ENCODE assay signal across 2 cellular contexts in the genomic region with DNA sequence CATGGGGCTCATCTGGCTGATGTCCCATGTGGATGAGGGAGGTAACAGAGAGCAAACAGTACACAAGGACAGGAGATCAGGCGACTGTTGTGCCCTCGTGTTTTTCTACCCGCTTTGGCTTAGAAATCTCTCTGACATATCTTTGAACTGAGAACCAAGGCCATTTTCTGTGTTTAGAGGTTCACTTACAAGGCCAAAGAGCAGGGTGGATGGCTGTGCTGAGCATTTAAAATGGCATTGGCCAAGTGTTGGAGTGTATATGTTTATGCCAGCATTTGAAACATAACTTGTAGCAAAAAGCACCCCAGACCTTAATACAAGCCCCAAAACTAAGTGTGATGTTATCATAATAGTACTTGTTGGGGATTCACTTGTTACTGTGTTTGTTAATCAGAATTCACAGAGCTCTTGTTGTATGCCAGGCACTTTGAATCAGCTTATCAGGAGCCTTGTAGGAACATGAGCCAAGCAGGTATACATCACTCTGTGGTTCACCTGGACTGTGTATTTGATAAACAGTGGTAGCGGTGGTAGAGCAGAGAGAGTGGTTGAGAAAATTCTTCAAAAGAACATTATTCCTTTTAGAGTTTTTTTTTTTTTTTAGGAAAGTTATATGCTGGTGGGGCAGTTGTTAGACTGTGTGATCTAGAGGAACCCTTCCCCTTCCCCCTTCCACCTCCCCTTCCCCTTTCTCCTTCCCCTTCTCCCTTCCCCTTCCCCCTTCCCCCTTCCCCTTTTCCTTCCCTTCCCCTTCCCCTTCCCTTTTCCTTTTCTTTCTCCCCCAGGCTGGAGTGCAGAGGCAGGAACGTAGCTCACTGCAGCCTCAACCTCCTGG.
A peak's percentile ranks its signal among the peaks of the same experiment; 100 is the strongest.
TF ChIP-seq lines count a peak whose summit lies in the region.

No MANE protein-coding gene starts in this region.

TF ChIP-seq in GM12891, 5 proteins besides CTCF, POLR2A, EP300 and RAD21:
- TF ChIP-seq POLR2AphosphoS5 (IDR thresholded peaks at IDR 0.05; ENCODE audit: low read depth, low read length): no peak
- no peak for TF ChIP-seq SPI1 (IDR thresholded peaks at IDR 0.05; ENCODE audit: low read depth, low read length)
- TF ChIP-seq POU2F2 (IDR thresholded peaks at IDR 0.05; ENCODE audit: low read depth, low read length): no peak
- no peak for TF ChIP-seq PAX5 (IDR thresholded peaks at IDR 0.05; ENCODE audit: insufficient read depth, low read length, severe bottlenecking)
- no peak for TF ChIP-seq TAF1 (IDR thresholded peaks at IDR 0.05; ENCODE audit: low read depth, low read length)

TF ChIP-seq in HepG2, 621 proteins besides CTCF, POLR2A, EP300 and RAD21 (continues in another document):
- TF ChIP-seq ZNF337 (CRISPR knock-in tag; IDR thresholded peaks at IDR 0.05; ENCODE audit: borderline replicate concordance, low read depth): peak; percentile 47; the same call in 1 of the 2 replicates
- peak; percentile 91; the same call in 1 of the 2 replicates for TF ChIP-seq ZKSCAN8 (CRISPR knock-in tag; IDR thresholded peaks at IDR 0.05; ENCODE audit: borderline replicate concordance)
- no peak for TF ChIP-seq SUZ12 (IDR thresholded peaks at IDR 0.05; ENCODE audit: low read depth, low read length)
- no peak for TF ChIP-seq ETV6 (CRISPR knock-in tag; conservative IDR thresholded peaks at IDR 0.05)
- peak; percentile 95 for TF ChIP-seq TBX2 (CRISPR knock-in tag; IDR thresholded peaks at IDR 0.05; ENCODE audit: borderline replicate concordance)
- no peak for TF ChIP-seq ZNF703 (CRISPR knock-in tag; IDR thresholded peaks at IDR 0.05; ENCODE audit: borderline replicate concordance)
- peak; percentile 89 for TF ChIP-seq HOXA3 (CRISPR knock-in tag; IDR thresholded peaks at IDR 0.05)
- TF ChIP-seq, protein P1, sequence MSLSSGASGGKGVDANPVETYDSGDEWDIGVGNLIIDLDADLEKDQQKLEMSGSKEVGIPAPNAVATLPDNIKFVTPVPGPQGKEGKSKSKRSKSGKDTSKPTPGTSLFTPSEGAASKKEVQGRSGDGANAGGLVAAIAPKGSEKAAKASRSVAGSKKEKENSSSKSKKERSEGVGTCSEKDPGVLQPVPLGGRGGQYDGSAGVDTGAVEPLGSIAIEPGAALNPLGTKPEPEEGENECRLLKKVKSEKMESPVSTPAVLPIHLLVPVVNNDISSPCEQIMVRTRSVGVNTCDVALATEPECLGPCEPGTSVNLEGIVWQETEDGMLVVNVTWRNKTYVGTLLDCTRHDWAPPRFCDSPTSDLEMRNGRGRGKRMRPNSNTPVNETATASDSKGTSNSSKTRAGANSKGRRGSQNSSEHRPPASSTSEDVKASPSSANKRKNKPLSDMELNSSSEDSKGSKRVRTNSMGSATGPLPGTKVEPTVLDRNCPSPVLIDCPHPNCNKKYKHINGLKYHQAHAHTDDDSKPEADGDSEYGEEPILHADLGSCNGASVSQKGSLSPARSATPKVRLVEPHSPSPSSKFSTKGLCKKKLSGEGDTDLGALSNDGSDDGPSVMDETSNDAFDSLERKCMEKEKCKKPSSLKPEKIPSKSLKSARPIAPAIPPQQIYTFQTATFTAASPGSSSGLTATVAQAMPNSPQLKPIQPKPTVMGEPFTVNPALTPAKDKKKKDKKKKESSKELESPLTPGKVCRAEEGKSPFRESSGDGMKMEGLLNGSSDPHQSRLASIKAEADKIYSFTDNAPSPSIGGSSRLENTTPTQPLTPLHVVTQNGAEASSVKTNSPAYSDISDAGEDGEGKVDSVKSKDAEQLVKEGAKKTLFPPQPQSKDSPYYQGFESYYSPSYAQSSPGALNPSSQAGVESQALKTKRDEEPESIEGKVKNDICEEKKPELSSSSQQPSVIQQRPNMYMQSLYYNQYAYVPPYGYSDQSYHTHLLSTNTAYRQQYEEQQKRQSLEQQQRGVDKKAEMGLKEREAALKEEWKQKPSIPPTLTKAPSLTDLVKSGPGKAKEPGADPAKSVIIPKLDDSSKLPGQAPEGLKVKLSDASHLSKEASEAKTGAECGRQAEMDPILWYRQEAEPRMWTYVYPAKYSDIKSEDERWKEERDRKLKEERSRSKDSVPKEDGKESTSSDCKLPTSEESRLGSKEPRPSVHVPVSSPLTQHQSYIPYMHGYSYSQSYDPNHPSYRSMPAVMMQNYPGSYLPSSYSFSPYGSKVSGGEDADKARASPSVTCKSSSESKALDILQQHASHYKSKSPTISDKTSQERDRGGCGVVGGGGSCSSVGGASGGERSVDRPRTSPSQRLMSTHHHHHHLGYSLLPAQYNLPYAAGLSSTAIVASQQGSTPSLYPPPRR (CRISPR knock-in tag; IDR thresholded peaks at IDR 0.05; ENCODE audit: borderline replicate concordance): peak; percentile 82
- TF ChIP-seq ELF4 (CRISPR knock-in tag; IDR thresholded peaks at IDR 0.05; ENCODE audit: borderline replicate concordance): peak; percentile 58; the same call in 1 of the 2 replicates
- TF ChIP-seq FOXA3 (CRISPR knock-in tag; IDR thresholded peaks at IDR 0.05): peak; percentile 96
- TF ChIP-seq ZNF749 (CRISPR knock-in tag; IDR thresholded peaks at IDR 0.05; ENCODE audit: borderline replicate concordance): peak; percentile 56; the same call in 1 of the 2 replicates
- peak; percentile 92 for TF ChIP-seq ELF3 (CRISPR knock-in tag; IDR thresholded peaks at IDR 0.05)
- no peak for TF ChIP-seq KDM5B (CRISPR knock-in tag; IDR thresholded peaks at IDR 0.05; ENCODE audit: borderline replicate concordance)
- TF ChIP-seq, protein P2, sequence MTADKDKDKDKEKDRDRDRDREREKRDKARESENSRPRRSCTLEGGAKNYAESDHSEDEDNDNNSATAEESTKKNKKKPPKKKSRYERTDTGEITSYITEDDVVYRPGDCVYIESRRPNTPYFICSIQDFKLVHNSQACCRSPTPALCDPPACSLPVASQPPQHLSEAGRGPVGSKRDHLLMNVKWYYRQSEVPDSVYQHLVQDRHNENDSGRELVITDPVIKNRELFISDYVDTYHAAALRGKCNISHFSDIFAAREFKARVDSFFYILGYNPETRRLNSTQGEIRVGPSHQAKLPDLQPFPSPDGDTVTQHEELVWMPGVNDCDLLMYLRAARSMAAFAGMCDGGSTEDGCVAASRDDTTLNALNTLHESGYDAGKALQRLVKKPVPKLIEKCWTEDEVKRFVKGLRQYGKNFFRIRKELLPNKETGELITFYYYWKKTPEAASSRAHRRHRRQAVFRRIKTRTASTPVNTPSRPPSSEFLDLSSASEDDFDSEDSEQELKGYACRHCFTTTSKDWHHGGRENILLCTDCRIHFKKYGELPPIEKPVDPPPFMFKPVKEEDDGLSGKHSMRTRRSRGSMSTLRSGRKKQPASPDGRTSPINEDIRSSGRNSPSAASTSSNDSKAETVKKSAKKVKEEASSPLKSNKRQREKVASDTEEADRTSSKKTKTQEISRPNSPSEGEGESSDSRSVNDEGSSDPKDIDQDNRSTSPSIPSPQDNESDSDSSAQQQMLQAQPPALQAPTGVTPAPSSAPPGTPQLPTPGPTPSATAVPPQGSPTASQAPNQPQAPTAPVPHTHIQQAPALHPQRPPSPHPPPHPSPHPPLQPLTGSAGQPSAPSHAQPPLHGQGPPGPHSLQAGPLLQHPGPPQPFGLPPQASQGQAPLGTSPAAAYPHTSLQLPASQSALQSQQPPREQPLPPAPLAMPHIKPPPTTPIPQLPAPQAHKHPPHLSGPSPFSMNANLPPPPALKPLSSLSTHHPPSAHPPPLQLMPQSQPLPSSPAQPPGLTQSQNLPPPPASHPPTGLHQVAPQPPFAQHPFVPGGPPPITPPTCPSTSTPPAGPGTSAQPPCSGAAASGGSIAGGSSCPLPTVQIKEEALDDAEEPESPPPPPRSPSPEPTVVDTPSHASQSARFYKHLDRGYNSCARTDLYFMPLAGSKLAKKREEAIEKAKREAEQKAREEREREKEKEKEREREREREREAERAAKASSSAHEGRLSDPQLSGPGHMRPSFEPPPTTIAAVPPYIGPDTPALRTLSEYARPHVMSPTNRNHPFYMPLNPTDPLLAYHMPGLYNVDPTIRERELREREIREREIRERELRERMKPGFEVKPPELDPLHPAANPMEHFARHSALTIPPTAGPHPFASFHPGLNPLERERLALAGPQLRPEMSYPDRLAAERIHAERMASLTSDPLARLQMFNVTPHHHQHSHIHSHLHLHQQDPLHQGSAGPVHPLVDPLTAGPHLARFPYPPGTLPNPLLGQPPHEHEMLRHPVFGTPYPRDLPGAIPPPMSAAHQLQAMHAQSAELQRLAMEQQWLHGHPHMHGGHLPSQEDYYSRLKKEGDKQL (CRISPR knock-in tag; IDR thresholded peaks at IDR 0.05; ENCODE audit: low read depth): peak; percentile 78; the same call in 1 of the 2 replicates
- TF ChIP-seq ZNF124 (CRISPR knock-in tag; IDR thresholded peaks at IDR 0.05): peak; percentile 97
- TF ChIP-seq, protein P3, sequence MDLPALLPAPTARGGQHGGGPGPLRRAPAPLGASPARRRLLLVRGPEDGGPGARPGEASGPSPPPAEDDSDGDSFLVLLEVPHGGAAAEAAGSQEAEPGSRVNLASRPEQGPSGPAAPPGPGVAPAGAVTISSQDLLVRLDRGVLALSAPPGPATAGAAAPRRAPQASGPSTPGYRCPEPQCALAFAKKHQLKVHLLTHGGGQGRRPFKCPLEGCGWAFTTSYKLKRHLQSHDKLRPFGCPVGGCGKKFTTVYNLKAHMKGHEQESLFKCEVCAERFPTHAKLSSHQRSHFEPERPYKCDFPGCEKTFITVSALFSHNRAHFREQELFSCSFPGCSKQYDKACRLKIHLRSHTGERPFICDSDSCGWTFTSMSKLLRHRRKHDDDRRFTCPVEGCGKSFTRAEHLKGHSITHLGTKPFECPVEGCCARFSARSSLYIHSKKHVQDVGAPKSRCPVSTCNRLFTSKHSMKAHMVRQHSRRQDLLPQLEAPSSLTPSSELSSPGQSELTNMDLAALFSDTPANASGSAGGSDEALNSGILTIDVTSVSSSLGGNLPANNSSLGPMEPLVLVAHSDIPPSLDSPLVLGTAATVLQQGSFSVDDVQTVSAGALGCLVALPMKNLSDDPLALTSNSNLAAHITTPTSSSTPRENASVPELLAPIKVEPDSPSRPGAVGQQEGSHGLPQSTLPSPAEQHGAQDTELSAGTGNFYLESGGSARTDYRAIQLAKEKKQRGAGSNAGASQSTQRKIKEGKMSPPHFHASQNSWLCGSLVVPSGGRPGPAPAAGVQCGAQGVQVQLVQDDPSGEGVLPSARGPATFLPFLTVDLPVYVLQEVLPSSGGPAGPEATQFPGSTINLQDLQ (CRISPR knock-in tag; IDR thresholded peaks at IDR 0.05): no peak
- TF ChIP-seq, protein P4, sequence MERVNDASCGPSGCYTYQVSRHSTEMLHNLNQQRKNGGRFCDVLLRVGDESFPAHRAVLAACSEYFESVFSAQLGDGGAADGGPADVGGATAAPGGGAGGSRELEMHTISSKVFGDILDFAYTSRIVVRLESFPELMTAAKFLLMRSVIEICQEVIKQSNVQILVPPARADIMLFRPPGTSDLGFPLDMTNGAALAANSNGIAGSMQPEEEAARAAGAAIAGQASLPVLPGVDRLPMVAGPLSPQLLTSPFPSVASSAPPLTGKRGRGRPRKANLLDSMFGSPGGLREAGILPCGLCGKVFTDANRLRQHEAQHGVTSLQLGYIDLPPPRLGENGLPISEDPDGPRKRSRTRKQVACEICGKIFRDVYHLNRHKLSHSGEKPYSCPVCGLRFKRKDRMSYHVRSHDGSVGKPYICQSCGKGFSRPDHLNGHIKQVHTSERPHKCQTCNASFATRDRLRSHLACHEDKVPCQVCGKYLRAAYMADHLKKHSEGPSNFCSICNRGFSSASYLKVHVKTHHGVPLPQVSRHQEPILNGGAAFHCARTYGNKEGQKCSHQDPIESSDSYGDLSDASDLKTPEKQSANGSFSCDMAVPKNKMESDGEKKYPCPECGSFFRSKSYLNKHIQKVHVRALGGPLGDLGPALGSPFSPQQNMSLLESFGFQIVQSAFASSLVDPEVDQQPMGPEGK (CRISPR knock-in tag; IDR thresholded peaks at IDR 0.05): peak; percentile 78
- TF ChIP-seq MYNN (CRISPR knock-in tag; IDR thresholded peaks at IDR 0.05; ENCODE audit: low read depth): 0 out of 2 replicates have a peak, but pooled peaks have one; percentile 72
- peak; percentile 93 for TF ChIP-seq CBX5 (CRISPR knock-in tag; IDR thresholded peaks at IDR 0.05; ENCODE audit: borderline replicate concordance)
- TF ChIP-seq SMAD1 (CRISPR knock-in tag; IDR thresholded peaks at IDR 0.05; ENCODE audit: borderline replicate concordance, low read depth): no peak
- TF ChIP-seq, protein P5, sequence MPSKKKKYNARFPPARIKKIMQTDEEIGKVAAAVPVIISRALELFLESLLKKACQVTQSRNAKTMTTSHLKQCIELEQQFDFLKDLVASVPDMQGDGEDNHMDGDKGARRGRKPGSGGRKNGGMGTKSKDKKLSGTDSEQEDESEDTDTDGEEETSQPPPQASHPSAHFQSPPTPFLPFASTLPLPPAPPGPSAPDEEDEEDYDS (CRISPR knock-in tag; IDR thresholded peaks at IDR 0.05): no peak; the same call in 1 of the 2 replicates
- TF ChIP-seq, protein P6, sequence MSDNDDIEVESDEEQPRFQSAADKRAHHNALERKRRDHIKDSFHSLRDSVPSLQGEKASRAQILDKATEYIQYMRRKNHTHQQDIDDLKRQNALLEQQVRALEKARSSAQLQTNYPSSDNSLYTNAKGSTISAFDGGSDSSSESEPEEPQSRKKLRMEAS (IDR thresholded peaks at IDR 0.05): peak; percentile 94
- TF ChIP-seq ZNF549 (CRISPR knock-in tag; IDR thresholded peaks at IDR 0.05): no peak
- TF ChIP-seq ZNF557 (CRISPR knock-in tag; IDR thresholded peaks at IDR 0.05): peak; percentile 32; the same call in 1 of the 2 replicates
- TF ChIP-seq ZNF619 (CRISPR knock-in tag; IDR thresholded peaks at IDR 0.05): no peak
- TF ChIP-seq YEATS2 (CRISPR knock-in tag; IDR thresholded peaks at IDR 0.05; ENCODE audit: borderline replicate concordance): peak; percentile 46; the same call in 1 of the 2 replicates
- TF ChIP-seq FOXK1 (CRISPR knock-in tag; IDR thresholded peaks at IDR 0.05; ENCODE audit: borderline replicate concordance, low read depth): peak; percentile 97
- TF ChIP-seq, protein P7, sequence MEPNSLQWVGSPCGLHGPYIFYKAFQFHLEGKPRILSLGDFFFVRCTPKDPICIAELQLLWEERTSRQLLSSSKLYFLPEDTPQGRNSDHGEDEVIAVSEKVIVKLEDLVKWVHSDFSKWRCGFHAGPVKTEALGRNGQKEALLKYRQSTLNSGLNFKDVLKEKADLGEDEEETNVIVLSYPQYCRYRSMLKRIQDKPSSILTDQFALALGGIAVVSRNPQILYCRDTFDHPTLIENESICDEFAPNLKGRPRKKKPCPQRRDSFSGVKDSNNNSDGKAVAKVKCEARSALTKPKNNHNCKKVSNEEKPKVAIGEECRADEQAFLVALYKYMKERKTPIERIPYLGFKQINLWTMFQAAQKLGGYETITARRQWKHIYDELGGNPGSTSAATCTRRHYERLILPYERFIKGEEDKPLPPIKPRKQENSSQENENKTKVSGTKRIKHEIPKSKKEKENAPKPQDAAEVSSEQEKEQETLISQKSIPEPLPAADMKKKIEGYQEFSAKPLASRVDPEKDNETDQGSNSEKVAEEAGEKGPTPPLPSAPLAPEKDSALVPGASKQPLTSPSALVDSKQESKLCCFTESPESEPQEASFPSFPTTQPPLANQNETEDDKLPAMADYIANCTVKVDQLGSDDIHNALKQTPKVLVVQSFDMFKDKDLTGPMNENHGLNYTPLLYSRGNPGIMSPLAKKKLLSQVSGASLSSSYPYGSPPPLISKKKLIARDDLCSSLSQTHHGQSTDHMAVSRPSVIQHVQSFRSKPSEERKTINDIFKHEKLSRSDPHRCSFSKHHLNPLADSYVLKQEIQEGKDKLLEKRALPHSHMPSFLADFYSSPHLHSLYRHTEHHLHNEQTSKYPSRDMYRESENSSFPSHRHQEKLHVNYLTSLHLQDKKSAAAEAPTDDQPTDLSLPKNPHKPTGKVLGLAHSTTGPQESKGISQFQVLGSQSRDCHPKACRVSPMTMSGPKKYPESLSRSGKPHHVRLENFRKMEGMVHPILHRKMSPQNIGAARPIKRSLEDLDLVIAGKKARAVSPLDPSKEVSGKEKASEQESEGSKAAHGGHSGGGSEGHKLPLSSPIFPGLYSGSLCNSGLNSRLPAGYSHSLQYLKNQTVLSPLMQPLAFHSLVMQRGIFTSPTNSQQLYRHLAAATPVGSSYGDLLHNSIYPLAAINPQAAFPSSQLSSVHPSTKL (CRISPR knock-in tag; IDR thresholded peaks at IDR 0.05): peak; percentile 97
- no peak for TF ChIP-seq ZFP62 (CRISPR knock-in tag; IDR thresholded peaks at IDR 0.05)
- TF ChIP-seq SP1 (IDR thresholded peaks at IDR 0.05): no peak
- no peak for TF ChIP-seq SP1 (CRISPR knock-in tag; IDR thresholded peaks at IDR 0.05)
- TF ChIP-seq SPEN (CRISPR knock-in tag; IDR thresholded peaks at IDR 0.05; ENCODE audit: low read depth): peak; percentile 81; the same call in 1 of the 2 replicates
- TF ChIP-seq KMT2A (CRISPR knock-in tag; IDR thresholded peaks at IDR 0.05): peak; percentile 85
